In the genomic region with DNA sequence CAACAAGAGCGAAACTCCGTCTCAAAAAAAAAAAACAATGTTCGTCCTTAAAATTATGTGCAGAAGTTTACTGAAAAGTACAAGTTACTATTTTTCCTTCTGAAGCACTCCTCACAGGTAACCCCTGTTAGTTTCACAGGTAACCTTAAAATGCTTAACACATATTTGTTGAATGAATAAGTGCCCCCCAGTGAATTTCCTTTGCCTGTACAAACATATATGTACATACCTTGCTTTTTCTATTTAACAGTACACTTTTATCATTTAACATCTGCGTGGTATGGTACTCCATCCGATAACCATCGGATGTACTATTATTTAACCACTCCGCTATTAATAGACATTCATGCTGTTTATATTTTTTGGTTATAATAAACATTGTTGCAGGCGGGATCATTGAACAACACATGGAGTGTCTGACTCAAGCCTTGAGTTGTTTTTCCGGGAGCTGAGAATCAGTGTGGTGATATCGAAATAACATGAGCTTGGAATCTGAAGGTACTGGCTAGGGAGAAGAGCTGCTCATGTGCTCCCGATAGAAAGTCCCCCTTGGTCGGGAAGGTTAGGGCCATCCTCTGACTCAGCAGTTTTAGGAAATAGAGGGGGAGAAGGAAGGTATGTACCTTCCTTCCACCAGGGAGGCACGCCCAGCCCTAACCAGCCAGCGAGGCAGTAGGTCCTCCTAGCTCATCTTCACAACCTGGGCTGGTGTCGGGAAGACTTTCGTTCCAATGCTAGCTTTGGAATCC, we compare ENCODE assay signal across 8 cellular contexts. TPM values are rescaled to one million over a fixed set of nuclear protein-coding genes. Genes with fewer than 3 reads are reported as not detected.
DNase-seq lines count a peak whose midpoint lies in the region; ATAC-seq, FAIRE-seq and TF ChIP-seq lines count a peak whose summit lies in the region.

No MANE protein-coding gene starts in this region.

- H3K27ac Mint-ChIP-seq in astrocyte (ENCODE audit: unreplicated experiment), result peak overlapping the region; percentile 78

- H3K4me1 Mint-ChIP-seq in astrocyte (ENCODE audit: low read depth, unreplicated experiment), result peaks cover 33% of the 10 kb centered on the region

- peaks cover 49% of the 10 kb centered on the region for H3K79me2 ChIP-seq in astrocyte (ENCODE audit: insufficient read depth, low read length)

- H2AFZ ChIP-seq in astrocyte (ENCODE audit: low read depth, low read length), result no peak overlapping the region

- 35% methylated on average over 16 of the region's 16 CpGs for WGBS in urinary bladder

- peak overlapping the region; percentile 92 for H3K9ac ChIP-seq in astrocyte (ENCODE audit: low read length)

- intact Hi-C loops in left lung (cut with DNase I), result no loop called here

- H3K9me3 ChIP-seq in astrocyte (ENCODE audit: insufficient read depth, low read depth, low read length), result no peaks in the 10 kb centered on the region
- no peaks in the 10 kb centered on the region for H3K9me3 ChIP-seq in left lung

- peak overlapping the region; percentile 99 for H3K4me2 ChIP-seq in astrocyte (ENCODE audit: low read length)

- ATAC-seq in left lung, result no peak
- ATAC-seq in HG03095 (IDR thresholded peaks at IDR 0.05; ENCODE audit: unreplicated experiment), result no peak

- H3K4me3 Mint-ChIP-seq in astrocyte (ENCODE audit: unreplicated experiment), result peak overlapping the region; percentile 91

- H3K4me1 ChIP-seq in astrocyte (ENCODE audit: insufficient read depth, low read length) (peaks cover 26% of the 10 kb centered on the region), left lung (peaks cover 23 to 66% of the 10 kb centered on the region in 2 donors), urinary bladder (ENCODE audit: insufficient read depth) (no peaks in the 10 kb centered on the region)

- H3K27me3 ChIP-seq in astrocyte (ENCODE audit: insufficient read depth, low read length) (no peaks in the 10 kb centered on the region), left lung (no peaks in the 10 kb centered on the region)

- no peaks in the 10 kb centered on the region for H3K36me3 ChIP-seq in astrocyte (ENCODE audit: insufficient read depth, low read length)
- H3K36me3 ChIP-seq in left lung, result peaks cover 0 to 17% of the 10 kb centered on the region in 2 donors
- no peaks in the 10 kb centered on the region for H3K36me3 ChIP-seq in urinary bladder (ENCODE audit: insufficient read depth)

- no peaks in the 10 kb centered on the region for H3K27me3 Mint-ChIP-seq in astrocyte (ENCODE audit: low read depth, unreplicated experiment)

- no peaks in the 10 kb centered on the region for H3K9me3 Mint-ChIP-seq in astrocyte (ENCODE audit: unreplicated experiment)

- H4K20me1 ChIP-seq in astrocyte (ENCODE audit: insufficient read depth, low read length), result peaks cover 42% of the 10 kb centered on the region

- H3K36me3 Mint-ChIP-seq in astrocyte (ENCODE audit: low read depth, unreplicated experiment), result peaks cover 3% of the 10 kb centered on the region

- TF ChIP-seq CTCF in AG10803 (conservative IDR thresholded peaks at IDR 0.05; ENCODE audit: low read length) (no peak), astrocyte (IDR thresholded peaks at IDR 0.05; ENCODE audit: insufficient read depth, low read depth, low read length) (no peak), left lung (IDR thresholded peaks at IDR 0.05) (no peak)

- FAIRE-seq in astrocyte (lab: Jason Lieb, UNC), result no peak

- H3K4me3 ChIP-seq in AG10803 (ENCODE audit: low read length), result peak overlapping the region; percentile 93
- H3K4me3 ChIP-seq in astrocyte (ENCODE audit: insufficient read depth, low read depth, low read length), result peak overlapping the region; percentile 95
- H3K4me3 ChIP-seq in left lung, result peak overlapping the region; percentile 68 to 96
- H3K4me3 ChIP-seq in urinary bladder (ENCODE audit: low read depth, low read length), result peak overlapping the region; percentile 99

- peak; percentile 49 for DNase-seq in AG10803 (ENCODE audit: low read depth)
- peak; percentile 57 for DNase-seq in HPDE6-E6E7 (ENCODE audit: extremely low spot score)
- no peak for DNase-seq in astrocyte (ENCODE audit: low read depth)
- no peak for DNase-seq in left lung
- DNase-seq in LoVo (ENCODE audit: low spot score), result no peak
- DNase-seq in MV-4-11 (lab: John Stamatoyannopoulos, UW), result no peak

- H3K27ac ChIP-seq in astrocyte (ENCODE audit: low read depth, low read length), result peak overlapping the region; percentile 45
- H3K27ac ChIP-seq in left lung, result peak overlapping the region; percentile 90 to 96
- H3K27ac ChIP-seq in urinary bladder (ENCODE audit: low read depth), result peak overlapping the region; percentile 0

RNA-seq across cellular contexts. Expression of gene RAB35, which starts 1.6 kb away (rescaled TPM):
- total RNA-seq in astrocyte, result 49.0 and 63.3 TPM in 2 replicates
- total RNA-seq in left lung, result 10 to 100 TPM; 37.6 to 54.2 TPM
- 14.9 TPM for total RNA-seq in urinary bladder
- 42.4 TPM for polyA plus RNA-seq in urinary bladder

Comparison
In these comparisons a context has a peak if more than half of its experiments do, and no peak if none do; other contexts are left out.
1. DNase-seq: peak in AG10803 (single experiment) and HPDE6-E6E7 (single experiment); none in astrocyte (single experiment), left lung (0 of 2), LoVo (single experiment) and MV-4-11 (single experiment).
2. H3K27ac ChIP-seq: peak in every context shown above with its lines; median percentile 93 in left lung; 45 in astrocyte; 0 in urinary bladder.
3. Peak in every context shown above with its lines, with median percentiles within 50 percentile points of each other: H3K4me3 ChIP-seq.